Comparison of ENCODE assay signal across 1 cellular context in the genomic region with DNA sequence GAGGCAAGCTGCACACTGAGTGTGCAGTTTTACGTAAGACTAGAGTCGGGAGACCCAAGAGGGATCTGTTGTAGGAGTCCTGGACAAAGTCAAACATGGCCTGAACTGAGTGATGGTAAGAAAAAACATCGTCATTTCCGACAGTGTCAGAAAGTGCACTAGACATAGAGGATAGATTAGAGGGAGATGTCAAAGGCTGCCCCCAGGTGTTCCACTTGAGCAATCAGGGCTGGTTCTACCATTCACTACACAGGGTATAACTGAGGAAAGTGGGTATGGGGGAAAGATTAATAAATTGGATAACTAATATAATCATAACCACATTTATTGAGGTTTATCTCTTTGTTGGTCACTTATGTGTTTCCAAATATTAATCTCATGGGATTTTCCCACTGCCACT.
TF ChIP-seq lines count a peak whose summit lies in the region.

No MANE protein-coding gene starts in this region.

TF ChIP-seq in GM23338, 12 proteins besides CTCF, POLR2A, EP300 and RAD21 (continued from another document):
- TF ChIP-seq, protein P1, sequence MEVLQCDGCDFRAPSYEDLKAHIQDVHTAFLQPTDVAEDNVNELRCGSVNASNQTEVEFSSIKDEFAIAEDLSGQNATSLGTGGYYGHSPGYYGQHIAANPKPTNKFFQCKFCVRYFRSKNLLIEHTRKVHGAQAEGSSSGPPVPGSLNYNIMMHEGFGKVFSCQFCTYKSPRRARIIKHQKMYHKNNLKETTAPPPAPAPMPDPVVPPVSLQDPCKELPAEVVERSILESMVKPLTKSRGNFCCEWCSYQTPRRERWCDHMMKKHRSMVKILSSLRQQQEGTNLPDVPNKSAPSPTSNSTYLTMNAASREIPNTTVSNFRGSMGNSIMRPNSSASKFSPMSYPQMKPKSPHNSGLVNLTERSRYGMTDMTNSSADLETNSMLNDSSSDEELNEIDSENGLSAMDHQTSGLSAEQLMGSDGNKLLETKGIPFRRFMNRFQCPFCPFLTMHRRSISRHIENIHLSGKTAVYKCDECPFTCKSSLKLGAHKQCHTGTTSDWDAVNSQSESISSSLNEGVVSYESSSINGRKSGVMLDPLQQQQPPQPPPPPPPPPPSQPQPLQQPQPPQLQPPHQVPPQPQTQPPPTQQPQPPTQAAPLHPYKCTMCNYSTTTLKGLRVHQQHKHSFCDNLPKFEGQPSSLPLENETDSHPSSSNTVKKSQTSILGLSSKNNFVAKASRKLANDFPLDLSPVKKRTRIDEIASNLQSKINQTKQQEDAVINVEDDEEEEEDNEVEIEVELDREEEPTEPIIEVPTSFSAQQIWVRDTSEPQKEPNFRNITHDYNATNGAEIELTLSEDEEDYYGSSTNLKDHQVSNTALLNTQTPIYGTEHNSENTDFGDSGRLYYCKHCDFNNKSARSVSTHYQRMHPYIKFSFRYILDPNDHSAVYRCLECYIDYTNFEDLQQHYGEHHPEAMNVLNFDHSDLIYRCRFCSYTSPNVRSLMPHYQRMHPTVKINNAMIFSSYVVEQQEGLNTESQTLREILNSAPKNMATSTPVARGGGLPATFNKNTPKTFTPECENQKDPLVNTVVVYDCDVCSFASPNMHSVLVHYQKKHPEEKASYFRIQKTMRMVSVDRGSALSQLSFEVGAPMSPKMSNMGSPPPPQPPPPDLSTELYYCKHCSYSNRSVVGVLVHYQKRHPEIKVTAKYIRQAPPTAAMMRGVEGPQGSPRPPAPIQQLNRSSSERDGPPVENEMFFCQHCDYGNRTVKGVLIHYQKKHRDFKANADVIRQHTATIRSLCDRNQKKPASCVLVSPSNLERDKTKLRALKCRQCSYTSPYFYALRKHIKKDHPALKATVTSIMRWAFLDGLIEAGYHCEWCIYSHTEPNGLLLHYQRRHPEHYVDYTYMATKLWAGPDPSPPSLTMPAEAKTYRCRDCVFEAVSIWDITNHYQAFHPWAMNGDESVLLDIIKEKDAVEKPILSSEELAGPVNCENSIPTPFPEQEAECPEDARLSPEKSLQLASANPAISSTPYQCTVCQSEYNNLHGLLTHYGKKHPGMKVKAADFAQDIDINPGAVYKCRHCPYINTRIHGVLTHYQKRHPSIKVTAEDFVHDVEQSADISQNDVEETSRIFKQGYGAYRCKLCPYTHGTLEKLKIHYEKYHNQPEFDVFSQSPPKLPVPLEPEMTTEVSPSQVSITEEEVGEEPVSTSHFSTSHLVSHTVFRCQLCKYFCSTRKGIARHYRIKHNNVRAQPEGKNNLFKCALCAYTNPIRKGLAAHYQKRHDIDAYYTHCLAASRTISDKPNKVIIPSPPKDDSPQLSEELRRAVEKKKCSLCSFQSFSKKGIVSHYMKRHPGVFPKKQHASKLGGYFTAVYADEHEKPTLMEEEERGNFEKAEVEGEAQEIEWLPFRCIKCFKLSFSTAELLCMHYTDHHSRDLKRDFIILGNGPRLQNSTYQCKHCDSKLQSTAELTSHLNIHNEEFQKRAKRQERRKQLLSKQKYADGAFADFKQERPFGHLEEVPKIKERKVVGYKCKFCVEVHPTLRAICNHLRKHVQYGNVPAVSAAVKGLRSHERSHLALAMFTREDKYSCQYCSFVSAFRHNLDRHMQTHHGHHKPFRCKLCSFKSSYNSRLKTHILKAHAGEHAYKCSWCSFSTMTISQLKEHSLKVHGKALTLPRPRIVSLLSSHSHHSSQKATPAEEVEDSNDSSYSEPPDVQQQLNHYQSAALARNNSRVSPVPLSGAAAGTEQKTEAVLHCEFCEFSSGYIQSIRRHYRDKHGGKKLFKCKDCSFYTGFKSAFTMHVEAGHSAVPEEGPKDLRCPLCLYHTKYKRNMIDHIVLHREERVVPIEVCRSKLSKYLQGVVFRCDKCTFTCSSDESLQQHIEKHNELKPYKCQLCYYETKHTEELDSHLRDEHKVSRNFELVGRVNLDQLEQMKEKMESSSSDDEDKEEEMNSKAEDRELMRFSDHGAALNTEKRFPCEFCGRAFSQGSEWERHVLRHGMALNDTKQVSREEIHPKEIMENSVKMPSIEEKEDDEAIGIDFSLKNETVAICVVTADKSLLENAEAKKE (CRISPR knock-in tag; IDR thresholded peaks at IDR 0.05), result no peak
- TF ChIP-seq POLR2AphosphoS5 (IDR thresholded peaks at IDR 0.05; ENCODE audit: low read depth), result no peak
- no peak for TF ChIP-seq EZH2 (IDR thresholded peaks at IDR 0.05; ENCODE audit: low read depth, unreplicated experiment)
